8 cellular contexts compared by ENCODE assay signal in genomic region chr1:19644761-19645543, GRCh38. TPM values are rescaled to one million over a fixed set of nuclear protein-coding genes. Genes with fewer than 3 reads are reported as not detected.
DNase-seq lines count a peak whose midpoint lies in the region; ATAC-seq and TF ChIP-seq lines count a peak whose summit lies in the region.

No MANE protein-coding gene starts in this region.

- H3K9me3 ChIP-seq in MM.1S (replicated peaks; ENCODE audit: insufficient read depth, low read length) (no peaks in the 10 kb centered on the region), parathyroid adenoma (ENCODE audit: control insufficient read depth, low read length) (no peaks in the 10 kb centered on the region)

- H2AFZ ChIP-seq in MM.1S (ENCODE audit: low read length), result peak overlapping the region; percentile 33; the same call in 1 of the 2 replicates
- peak overlapping the region; percentile 75 for H2AFZ ChIP-seq in parathyroid adenoma

- H4K20me1 ChIP-seq in MM.1S (ENCODE audit: insufficient read depth, low read length), result no peaks in the 10 kb centered on the region

- peak overlapping the region; percentile 46 for H3K4me3 ChIP-seq in MM.1S (ENCODE audit: low read length)
- H3K4me3 ChIP-seq in parathyroid adenoma (ENCODE audit: low read depth, low read length), result peak overlapping the region; percentile 77

- DNase-seq in ELR (ENCODE audit: low read depth) (peak; percentile 57), MM.1S (no peak), glomerular visceral epithelial cell (ENCODE audit: extremely low spot score) (peak; percentile 29), NCI-H1694 treated with DMSO at 0.1 percent for 48 hours (lab: John Stamatoyannopoulos, UW) (no peak)
- DNase-seq in activated T-helper 2 cell treated with anti-CD3 and anti-CD28 coated beads, Interferon-gamma antibody, Interleukin-2, Interleukin-4, amounts not matched to agents 10 μg/mL and 5 μg/mL and 100 μg/mL, durations not matched to agents 14 hours and 24 hours and 36 hours (ENCODE audit: low spot score), result peak; percentile 40

- H3K79me2 ChIP-seq in MM.1S (ENCODE audit: low read length), result no peaks in the 10 kb centered on the region
- no peaks in the 10 kb centered on the region for H3K79me2 ChIP-seq in parathyroid adenoma

- H3F3A ChIP-seq in MM.1S (ENCODE audit: insufficient read depth, low read length), result no peaks in the 10 kb centered on the region

- peaks cover 52% of the 10 kb centered on the region for H3K27me3 ChIP-seq in MM.1S (replicated peaks; ENCODE audit: insufficient read depth, low read length)
- H3K27me3 ChIP-seq in parathyroid adenoma (ENCODE audit: control insufficient read depth, insufficient read depth, low read length), result no peaks in the 10 kb centered on the region

- intact Hi-C loops in activated T-helper 2 cell treated with anti-CD3 and anti-CD28 coated beads, Interferon-gamma antibody, Interleukin-2, Interleukin-4, amounts not matched to agents 10 μg/mL and 5 μg/mL and 100 μg/mL, durations not matched to agents 14 hours and 24 hours and 36 hours (cut with micrococcal nuclease), result loop anchor here (2.0 kb wide), 2 partner anchors 48 to 254 kb away; a partner anchor contains a TSS

- peaks cover 28% of the 10 kb centered on the region for H3K4me1 Mint-ChIP-seq in activated T-helper 2 cell treated with anti-CD3 and anti-CD28 coated beads, Interferon-gamma antibody, Interleukin-2, Interleukin-4, amounts not matched to agents 10 μg/mL and 5 μg/mL and 100 μg/mL, durations not matched to agents 14 hours and 24 hours and 36 hours (ENCODE audit: low read depth)

- no peaks in the 10 kb centered on the region for H3K9me2 ChIP-seq in MM.1S (replicated peaks; ENCODE audit: insufficient read depth, low read length)

- H3K27me3 Mint-ChIP-seq in activated T-helper 2 cell treated with anti-CD3 and anti-CD28 coated beads, Interferon-gamma antibody, Interleukin-2, Interleukin-4, amounts not matched to agents 10 μg/mL and 5 μg/mL and 100 μg/mL, durations not matched to agents 14 hours and 24 hours and 36 hours (ENCODE audit: low read depth), result peaks cover 17% of the 10 kb centered on the region

- H3K4me3 Mint-ChIP-seq in activated T-helper 2 cell treated with anti-CD3 and anti-CD28 coated beads, Interferon-gamma antibody, Interleukin-2, Interleukin-4, amounts not matched to agents 10 μg/mL and 5 μg/mL and 100 μg/mL, durations not matched to agents 14 hours and 24 hours and 36 hours (ENCODE audit: low read depth), result peak overlapping the region; percentile 98

- H3K4me1 ChIP-seq in MM.1S (ENCODE audit: low read length), result no peaks in the 10 kb centered on the region
- peaks cover 3% of the 10 kb centered on the region for H3K4me1 ChIP-seq in parathyroid adenoma

- peak overlapping the region; percentile 83 for H3K27ac Mint-ChIP-seq in activated T-helper 2 cell treated with anti-CD3 and anti-CD28 coated beads, Interferon-gamma antibody, Interleukin-2, Interleukin-4, amounts not matched to agents 10 μg/mL and 5 μg/mL and 100 μg/mL, durations not matched to agents 14 hours and 24 hours and 36 hours

- H3K36me3 ChIP-seq in MM.1S (replicated peaks; ENCODE audit: insufficient read depth, low read length), result no peaks in the 10 kb centered on the region
- no peaks in the 10 kb centered on the region for H3K36me3 ChIP-seq in parathyroid adenoma (ENCODE audit: control insufficient read depth, insufficient read depth, low read length)

- no peak for TF ChIP-seq CTCF in MM.1S (IDR thresholded peaks at IDR 0.05; ENCODE audit: low read length)
- no peak for TF ChIP-seq CTCF in parathyroid adenoma (IDR thresholded peaks at IDR 0.05)

- H3K36me3 Mint-ChIP-seq in activated T-helper 2 cell treated with anti-CD3 and anti-CD28 coated beads, Interferon-gamma antibody, Interleukin-2, Interleukin-4, amounts not matched to agents 10 μg/mL and 5 μg/mL and 100 μg/mL, durations not matched to agents 14 hours and 24 hours and 36 hours (ENCODE audit: low read depth), result peaks cover 3% of the 10 kb centered on the region

- no peak overlapping the region for H3K9ac ChIP-seq in MM.1S (ENCODE audit: low read length)
- H3K9ac ChIP-seq in parathyroid adenoma, result peak overlapping the region; percentile 46

- H3K4me2 ChIP-seq in MM.1S (ENCODE audit: low read depth, low read length) (peak overlapping the region; percentile 75), parathyroid adenoma (ENCODE audit: low read length) (peak overlapping the region; percentile 80)

- H3K27ac ChIP-seq in MM.1S (ENCODE audit: low read length), result no peak overlapping the region
- peak overlapping the region; percentile 51 for H3K27ac ChIP-seq in parathyroid adenoma

- H3K9me3 Mint-ChIP-seq in activated T-helper 2 cell treated with anti-CD3 and anti-CD28 coated beads, Interferon-gamma antibody, Interleukin-2, Interleukin-4, amounts not matched to agents 10 μg/mL and 5 μg/mL and 100 μg/mL, durations not matched to agents 14 hours and 24 hours and 36 hours, result no peaks in the 10 kb centered on the region

- ATAC-seq in HG03196 (IDR thresholded peaks at IDR 0.05; ENCODE audit: unreplicated experiment), result no peak
- ATAC-seq in HG03460 (IDR thresholded peaks at IDR 0.05; ENCODE audit: unreplicated experiment), result no peak

RNA-seq across cellular contexts. Expression of gene NBL1, which starts 0.8 kb away (rescaled TPM):
- total RNA-seq in activated T-helper 2 cell treated with anti-CD3 and anti-CD28 coated beads, Interferon-gamma antibody, Interleukin-2, Interleukin-4, amounts not matched to agents 10 μg/mL and 5 μg/mL and 100 μg/mL, durations not matched to agents 14 hours and 24 hours and 36 hours, result 51.6 and 55.7 TPM in 2 replicates

RNA-seq across cellular contexts. Expression of gene HTR6, which starts 19.7 kb away (rescaled TPM):
- total RNA-seq in activated T-helper 2 cell treated with anti-CD3 and anti-CD28 coated beads, Interferon-gamma antibody, Interleukin-2, Interleukin-4, amounts not matched to agents 10 μg/mL and 5 μg/mL and 100 μg/mL, durations not matched to agents 14 hours and 24 hours and 36 hours, result not detected in 2 replicates

Comparison
In these comparisons a context has a peak if more than half of its experiments do, and no peak if none do; other contexts are left out.
1. DNase-seq: peak in ELR (single experiment), activated T-helper 2 cell treated with anti-CD3 and anti-CD28 coated beads, Interferon-gamma antibody, Interleukin-2, Interleukin-4, amounts not matched to agents 10 μg/mL and 5 μg/mL and 100 μg/mL, durations not matched to agents 14 hours and 24 hours and 36 hours (single experiment) and glomerular visceral epithelial cell (single experiment); none in MM.1S (single experiment) and NCI-H1694 treated with DMSO at 0.1 percent for 48 hours (single experiment).